8 cellular contexts compared by ENCODE assay signal in the genomic region with DNA sequence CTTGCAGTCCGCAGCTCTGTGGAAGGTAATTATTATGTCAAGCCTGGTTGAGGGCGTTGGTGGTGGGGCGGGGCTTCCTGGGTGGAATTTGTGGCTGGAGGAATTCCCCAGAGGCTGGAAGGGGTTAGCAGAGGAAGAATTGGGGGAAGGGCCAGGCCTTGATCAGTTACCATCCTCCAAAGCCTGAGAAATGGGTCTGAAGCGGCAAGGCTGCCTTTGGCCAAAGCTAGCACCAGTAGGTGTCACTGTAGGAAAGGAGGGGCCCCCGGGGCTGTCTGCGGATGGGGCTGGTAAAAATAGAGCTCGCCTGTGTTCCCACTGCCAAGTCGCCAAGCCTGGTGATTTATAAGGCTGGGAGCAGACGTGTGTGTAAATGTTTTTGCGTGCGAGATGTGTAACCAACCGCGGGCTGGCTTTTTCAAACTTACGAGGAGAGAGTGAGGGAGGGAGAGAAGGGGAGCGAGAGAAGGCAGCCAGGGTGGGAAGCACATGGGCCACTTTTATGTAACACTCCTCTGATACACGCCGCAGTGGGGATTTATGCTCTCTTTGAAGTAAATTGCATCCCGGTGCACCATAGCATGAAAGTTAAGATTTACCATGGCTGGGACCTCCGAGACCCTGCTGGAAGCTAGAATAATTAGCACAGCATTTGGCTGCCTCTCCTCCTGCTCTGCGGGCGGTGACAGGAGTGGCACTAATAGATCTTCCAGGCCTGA.
DNase-seq lines count a peak whose midpoint lies in the region; ATAC-seq and TF ChIP-seq lines count a peak whose summit lies in the region.

No MANE protein-coding gene starts in this region.

- H3K36me3 ChIP-seq in HUES48 (ENCODE audit: control insufficient read depth, insufficient read depth, low read length) (no peaks in the 10 kb centered on the region), psoas muscle (ENCODE audit: insufficient read depth in 1 of 2, low read depth in 1 of 2) (no peaks in the 10 kb centered on the region)

- peaks cover 12% of the 10 kb centered on the region for H3K4me1 ChIP-seq in HUES48 (ENCODE audit: control insufficient read depth, insufficient read depth, low read length)
- H3K4me1 ChIP-seq in psoas muscle, result peaks cover 8% of the 10 kb centered on the region

- no peaks in the 10 kb centered on the region for H3K27me3 Mint-ChIP-seq in Calu3 (ENCODE audit: unreplicated experiment)
- no peaks in the 10 kb centered on the region for H3K27me3 Mint-ChIP-seq in activated naive CD8-positive, alpha-beta T cell treated with anti-CD3 and anti-CD28 coated beads, Interleukin-2, amount 50 U/mL, for 24 hours

- peaks cover 24% of the 10 kb centered on the region for H3K4me1 Mint-ChIP-seq in Calu3 (ENCODE audit: low read depth, unreplicated experiment)
- peaks cover 20% of the 10 kb centered on the region for H3K4me1 Mint-ChIP-seq in activated naive CD8-positive, alpha-beta T cell treated with anti-CD3 and anti-CD28 coated beads, Interleukin-2, amount 50 U/mL, for 24 hours

- H3K9me3 ChIP-seq in HUES48 (ENCODE audit: control insufficient read depth, insufficient read depth, low read length), result no peaks in the 10 kb centered on the region
- H3K9me3 ChIP-seq in psoas muscle, result no peaks in the 10 kb centered on the region

- DNase-seq in Calu3, result peak; percentile 68
- peak; percentile 46 for DNase-seq in SKM-1 treated with dmso at 0.1 percent for 144 hours (lab: John Stamatoyannopoulos, UW; ENCODE audit: unreplicated experiment)
- DNase-seq in activated naive CD8-positive, alpha-beta T cell treated with anti-CD3 and anti-CD28 coated beads, Interleukin-2, amount 50 U/mL, for 24 hours, result peak; percentile 59
- peak; percentile 70 for DNase-seq in left ventricle myocardium superior
- DNase-seq in psoas muscle, result peak; percentile 67 to 82

- peaks cover 5% of the 10 kb centered on the region for H3K36me3 Mint-ChIP-seq in Calu3 (ENCODE audit: insufficient read depth, unreplicated experiment)
- no peaks in the 10 kb centered on the region for H3K36me3 Mint-ChIP-seq in activated naive CD8-positive, alpha-beta T cell treated with anti-CD3 and anti-CD28 coated beads, Interleukin-2, amount 50 U/mL, for 24 hours (ENCODE audit: low read depth)

- BruUV-seq in Calu3 (replicated peaks; lab: Mats Ljungman, UMichigan), result no TSS peak

- no peak overlapping the region for H3K4me3 Mint-ChIP-seq in Calu3 (ENCODE audit: low read depth, unreplicated experiment)
- H3K4me3 Mint-ChIP-seq in activated naive CD8-positive, alpha-beta T cell treated with anti-CD3 and anti-CD28 coated beads, Interleukin-2, amount 50 U/mL, for 24 hours, result no peak overlapping the region

- H3K27me3 ChIP-seq in HUES48 (ENCODE audit: control insufficient read depth, insufficient read depth, low read length), result no peaks in the 10 kb centered on the region; the same call in 1 of the 2 replicates
- H3K27me3 ChIP-seq in psoas muscle (ENCODE audit: insufficient read depth in 3 of 3, low read length in 2 of 3), result peaks cover 0 to 22% (median 0%) of the 10 kb centered on the region in 3 donors

- H3K27ac Mint-ChIP-seq in Calu3 (ENCODE audit: unreplicated experiment), result no peak overlapping the region
- H3K27ac Mint-ChIP-seq in activated naive CD8-positive, alpha-beta T cell treated with anti-CD3 and anti-CD28 coated beads, Interleukin-2, amount 50 U/mL, for 24 hours, result peak overlapping the region; percentile 73

- no peak overlapping the region for H3K4me3 ChIP-seq in HUES48 (ENCODE audit: low read depth, low read length)
- H3K4me3 ChIP-seq in psoas muscle, result no peak overlapping the region

- CTCF ChIA-PET in Calu3 (lab: Charles Lee), result interaction anchor here (0.6 to 1.3 kb wide), 9 partner anchors 22 to 813 kb away, joined by 3 to 8 read pairs (median 3); no protein-coding TSS in a partner anchor

- peak; percentile 93 for ATAC-seq in activated naive CD8-positive, alpha-beta T cell treated with anti-CD3 and anti-CD28 coated beads, Interleukin-2, amount 50 U/mL, for 24 hours
- peak; percentile 85 for ATAC-seq in left ventricle myocardium superior
- ATAC-seq in psoas muscle, result peak; percentile 93 to 99 (median 96)
- no peak for ATAC-seq in HG02884 (IDR thresholded peaks at IDR 0.05; ENCODE audit: unreplicated experiment)
- ATAC-seq in HG03280 (IDR thresholded peaks at IDR 0.05; ENCODE audit: unreplicated experiment), result no peak

- peak overlapping the region; percentile 63 for H3K27ac ChIP-seq in HUES48 (ENCODE audit: low read depth, low read length)
- no peak overlapping the region for H3K27ac ChIP-seq in psoas muscle

- no peaks in the 10 kb centered on the region for H3K9me3 Mint-ChIP-seq in Calu3 (ENCODE audit: low read depth, unreplicated experiment)
- H3K9me3 Mint-ChIP-seq in activated naive CD8-positive, alpha-beta T cell treated with anti-CD3 and anti-CD28 coated beads, Interleukin-2, amount 50 U/mL, for 24 hours, result no peaks in the 10 kb centered on the region

- peak; percentile 31 for TF ChIP-seq CTCF in Calu3 (IDR thresholded peaks at IDR 0.05; ENCODE audit: unreplicated experiment)
- peak; percentile 55 for TF ChIP-seq CTCF in psoas muscle (IDR thresholded peaks at IDR 0.05)

- intact Hi-C loops in Calu3 (cut with micrococcal nuclease; ENCODE audit: unreplicated experiment), result loop anchor here (5.0 kb wide), 3 partner anchors 81 to 436 kb away; partner anchors contain the start of gene BCOR
- intact Hi-C loops in left ventricle myocardium superior (cut with micrococcal nuclease), result no loop called here
- intact Hi-C loops in psoas muscle (cut with DNase I), result loop anchor here (2.0 to 10.0 kb wide), 3 partner anchors 81 to 446 kb away; no protein-coding TSS in a partner anchor

- 7 to 16% (median 11%) methylated on average over 19 to 21 of the region's 21 CpGs for WGBS in psoas muscle, 3 donors

- 0 out of 2 replicates have a peak overlapping the region, but pooled peaks have one; percentile 1 for H3K9ac ChIP-seq in HUES48 (ENCODE audit: low read depth, low read length)

Comparison
In these comparisons a context has a peak if more than half of its experiments do, and no peak if none do; other contexts are left out.
1. ATAC-seq: peak in activated naive CD8-positive, alpha-beta T cell treated with anti-CD3 and anti-CD28 coated beads, Interleukin-2, amount 50 U/mL, for 24 hours (single experiment), left ventricle myocardium superior (single experiment) and psoas muscle (4 of 4); none in HG02884 (single experiment) and HG03280 (single experiment).
2. Peak in every context shown above with its lines, with median percentiles within 50 percentile points of each other: DNase-seq.